8 cellular contexts compared by ENCODE assay signal in the genomic region with DNA sequence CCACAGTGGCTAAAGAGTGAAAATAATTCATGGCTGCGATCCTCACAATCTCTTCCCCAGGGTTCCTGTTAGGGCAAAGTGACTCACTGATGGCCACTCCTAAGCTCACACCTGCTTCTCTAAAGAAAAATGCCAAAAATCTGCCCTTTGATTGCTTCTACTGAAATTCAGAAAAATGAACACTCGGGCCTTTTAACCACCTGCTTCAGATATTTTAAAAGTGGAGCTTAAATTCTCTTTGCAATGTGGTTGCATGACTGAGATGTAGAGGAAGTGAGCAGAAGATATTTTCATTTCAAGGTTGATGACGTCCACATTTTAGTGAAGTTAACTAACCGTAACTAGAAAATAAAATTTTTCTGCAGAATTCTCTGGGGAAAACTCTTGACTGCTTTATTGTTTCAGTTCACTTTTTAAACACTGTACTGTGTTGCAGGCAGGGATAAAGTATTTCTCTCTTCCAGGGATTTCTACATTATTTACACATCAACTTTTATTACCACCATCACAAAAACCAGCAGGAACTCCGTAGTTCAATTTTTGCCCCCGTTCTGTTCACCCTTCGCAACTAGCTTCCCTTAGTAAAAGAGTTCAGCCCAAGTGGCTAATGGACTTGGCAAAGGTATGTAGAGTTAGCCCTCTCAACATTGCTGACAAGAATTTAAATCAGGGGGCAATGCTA. TPM values are rescaled to one million over a fixed set of nuclear protein-coding genes. Genes with fewer than 3 reads are reported as not detected.
A peak's percentile ranks its signal among the peaks of the same experiment; 100 is the strongest.
DNase-seq lines count a peak whose midpoint lies in the region; ATAC-seq, FAIRE-seq and TF ChIP-seq lines count a peak whose summit lies in the region.

No MANE protein-coding gene starts in this region.

- CTCF ChIA-PET in HepG2 (lab: Yijun Ruan, JAX; ENCODE audit: low intra/inter-chr PET ratio, low total read pairs) = no interaction called here

- TF ChIP-seq POLR2A in HepG2 (IDR thresholded peaks at IDR 0.05; ENCODE audit: insufficient read depth in 1 of 2, low read depth in 2 of 2, low read length in 2 of 2) = no peak

- H3K36me3 Mint-ChIP-seq in activated naive CD8-positive, alpha-beta T cell treated with anti-CD3 and anti-CD28 coated beads, Interleukin-2, amount 50 U/mL, for 24 hours (ENCODE audit: low read depth) = peaks cover 25% of the 10 kb centered on the region

- H4K20me1 ChIP-seq in HepG2 (ENCODE audit: insufficient read depth, low read length) = no peaks in the 10 kb centered on the region

- peak overlapping the region; percentile 89 for H3K27ac Mint-ChIP-seq in activated naive CD8-positive, alpha-beta T cell treated with anti-CD3 and anti-CD28 coated beads, Interleukin-2, amount 50 U/mL, for 24 hours

- intact Hi-C loops in HepG2 (cut with micrococcal nuclease; ENCODE audit: unreplicated experiment) = no loop called here

- no peak overlapping the region for H3K9ac ChIP-seq in HepG2 (ENCODE audit: insufficient read depth, low read depth, low read length)

- DNase-seq in EL (peak; percentile 44), HepG2 (ENCODE audit: low spot score) (no peak), middle frontal gyrus (ENCODE audit: extremely low spot score, low spot score) (no peak), DMS114 treated with DMSO at 0.1 percent for 48 hours (lab: John Stamatoyannopoulos, UW; ENCODE audit: unreplicated experiment) (no peak), NCI-H2029 (lab: John Stamatoyannopoulos, UW) (no peak)
- DNase-seq in activated naive CD8-positive, alpha-beta T cell treated with anti-CD3 and anti-CD28 coated beads, Interleukin-2, amount 50 U/mL, for 24 hours = no peak

- H3K4me3 Mint-ChIP-seq in activated naive CD8-positive, alpha-beta T cell treated with anti-CD3 and anti-CD28 coated beads, Interleukin-2, amount 50 U/mL, for 24 hours = peak overlapping the region; percentile 76

- WGBS in HepG2 (ENCODE audit: low lambda C conversion rate) = 60% methylated on average over 7 of the region's 7 CpGs

- H3K4me2 ChIP-seq in HepG2 (ENCODE audit: low read depth, low read length) = peak overlapping the region; percentile 42

- no peak overlapping the region for H3K4me3 ChIP-seq in HepG2 (replicated peaks in 1 of 3; ENCODE audit: insufficient read depth in 1 of 3, low read depth in 2 of 3, low read length in 3 of 3)

- H3K4me1 ChIP-seq in HepG2 (ENCODE audit: insufficient read depth, low read length) = peaks cover 54% of the 10 kb centered on the region

- no peak for TF ChIP-seq CTCF in HepG2 (CRISPR knock-in tag; IDR thresholded peaks at IDR 0.05)

- H3K27me3 Mint-ChIP-seq in activated naive CD8-positive, alpha-beta T cell treated with anti-CD3 and anti-CD28 coated beads, Interleukin-2, amount 50 U/mL, for 24 hours = no peaks in the 10 kb centered on the region

- no peak for TF ChIP-seq RAD21 in HepG2 (CRISPR knock-in tag; IDR thresholded peaks at IDR 0.05)

- no peaks in the 10 kb centered on the region for H3K9me3 ChIP-seq in HepG2 (ENCODE audit: low read length)

- peak; percentile 72 for ATAC-seq in GM19452 (IDR thresholded peaks at IDR 0.05; ENCODE audit: unreplicated experiment)
- peak; percentile 74 for ATAC-seq in HG03432 (IDR thresholded peaks at IDR 0.05; ENCODE audit: unreplicated experiment)
- peak; percentile 75 for ATAC-seq in activated naive CD8-positive, alpha-beta T cell treated with anti-CD3 and anti-CD28 coated beads, Interleukin-2, amount 50 U/mL, for 24 hours
- ATAC-seq in HepG2 = peak; percentile 60

- H3K27ac ChIP-seq in HepG2 (ENCODE audit: extremely low read length, insufficient read depth, low read length) = peak overlapping the region; percentile 16

- POLR2A ChIA-PET in HepG2 (lab: Yijun Ruan, JAX) = interaction anchor here (0.5 to 2.0 kb wide), 4 partner anchors 8 to 96 kb away, joined by 3 to 7 read pairs (median 3); a partner anchor contains a TSS

- H3K9me3 Mint-ChIP-seq in activated naive CD8-positive, alpha-beta T cell treated with anti-CD3 and anti-CD28 coated beads, Interleukin-2, amount 50 U/mL, for 24 hours = no peaks in the 10 kb centered on the region

- no peak for TF ChIP-seq EP300 in HepG2 (IDR thresholded peaks at IDR 0.05; ENCODE audit: low read depth in 2 of 2, low read length in 2 of 2)
- TF ChIP-seq EP300 in HepG2 (CRISPR knock-in tag; IDR thresholded peaks at IDR 0.05; ENCODE audit: borderline replicate concordance) = no peak

- no peaks in the 10 kb centered on the region for H3K36me3 ChIP-seq in HepG2 (replicated peaks in 1 of 2; ENCODE audit: control insufficient read depth in 1 of 2, insufficient read depth in 2 of 2, low read length in 2 of 2)

- no peaks in the 10 kb centered on the region for H3K27me3 ChIP-seq in HepG2 (ENCODE audit: control insufficient read depth in 1 of 2, insufficient read depth in 2 of 2, low read length in 2 of 2)

- no peak overlapping the region for H2AFZ ChIP-seq in HepG2 (ENCODE audit: low read length)

- in situ Hi-C loops in HepG2 (cut with HindIII; ENCODE audit: extremely low pct_ligation_motif_present, low pct_unique_long_range_greater_than_20kb) = no loop called here

- H3K79me2 ChIP-seq in HepG2 (ENCODE audit: insufficient read depth, low read length) = peaks cover 30% of the 10 kb centered on the region

- no TSS peak for BruUV-seq in HepG2 (replicated peaks; lab: Mats Ljungman, UMichigan)

- peaks cover 75% of the 10 kb centered on the region for H3K4me1 Mint-ChIP-seq in activated naive CD8-positive, alpha-beta T cell treated with anti-CD3 and anti-CD28 coated beads, Interleukin-2, amount 50 U/mL, for 24 hours

- FAIRE-seq in HepG2 (lab: Jason Lieb, UNC) = no peak

TF ChIP-seq in HepG2, 621 proteins besides CTCF, POLR2A, EP300 and RAD21 (continues in another document):
- TF ChIP-seq ARNT2 (CRISPR knock-in tag; IDR thresholded peaks at IDR 0.05; ENCODE audit: low read depth) (no peak), ZNF746 (CRISPR knock-in tag; IDR thresholded peaks at IDR 0.05) (no peak), SIN3A (IDR thresholded peaks at IDR 0.05; ENCODE audit: borderline replicate concordance, low read depth, low read length) (no peak), KDM5B (CRISPR knock-in tag; IDR thresholded peaks at IDR 0.05; ENCODE audit: borderline replicate concordance) (no peak), RBM39 (IDR thresholded peaks at IDR 0.05; ENCODE audit: low read depth, low read length, poor library complexity, severe bottlenecking) (no peak), ZBTB42 (CRISPR knock-in tag; IDR thresholded peaks at IDR 0.05) (no peak), JARID2 (CRISPR knock-in tag; IDR thresholded peaks at IDR 0.05; ENCODE audit: insufficient replicate concordance) (no peak), CCAR2 (optimal IDR thresholded peaks at IDR 0.05; ENCODE audit: low read depth, low read length) (no peak), KLF13 (CRISPR knock-in tag; IDR thresholded peaks at IDR 0.05) (no peak), SIX1 (CRISPR knock-in tag; IDR thresholded peaks at IDR 0.05; ENCODE audit: borderline replicate concordance) (no peak), ZFP36L1 (CRISPR knock-in tag; IDR thresholded peaks at IDR 0.05) (no peak)
- TF ChIP-seq, protein P1, sequence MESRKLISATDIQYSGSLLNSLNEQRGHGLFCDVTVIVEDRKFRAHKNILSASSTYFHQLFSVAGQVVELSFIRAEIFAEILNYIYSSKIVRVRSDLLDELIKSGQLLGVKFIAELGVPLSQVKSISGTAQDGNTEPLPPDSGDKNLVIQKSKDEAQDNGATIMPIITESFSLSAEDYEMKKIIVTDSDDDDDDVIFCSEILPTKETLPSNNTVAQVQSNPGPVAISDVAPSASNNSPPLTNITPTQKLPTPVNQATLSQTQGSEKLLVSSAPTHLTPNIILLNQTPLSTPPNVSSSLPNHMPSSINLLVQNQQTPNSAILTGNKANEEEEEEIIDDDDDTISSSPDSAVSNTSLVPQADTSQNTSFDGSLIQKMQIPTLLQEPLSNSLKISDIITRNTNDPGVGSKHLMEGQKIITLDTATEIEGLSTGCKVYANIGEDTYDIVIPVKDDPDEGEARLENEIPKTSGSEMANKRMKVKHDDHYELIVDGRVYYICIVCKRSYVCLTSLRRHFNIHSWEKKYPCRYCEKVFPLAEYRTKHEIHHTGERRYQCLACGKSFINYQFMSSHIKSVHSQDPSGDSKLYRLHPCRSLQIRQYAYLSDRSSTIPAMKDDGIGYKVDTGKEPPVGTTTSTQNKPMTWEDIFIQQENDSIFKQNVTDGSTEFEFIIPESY (CRISPR knock-in tag; IDR thresholded peaks at IDR 0.05) = no peak
- TF ChIP-seq, protein P2, sequence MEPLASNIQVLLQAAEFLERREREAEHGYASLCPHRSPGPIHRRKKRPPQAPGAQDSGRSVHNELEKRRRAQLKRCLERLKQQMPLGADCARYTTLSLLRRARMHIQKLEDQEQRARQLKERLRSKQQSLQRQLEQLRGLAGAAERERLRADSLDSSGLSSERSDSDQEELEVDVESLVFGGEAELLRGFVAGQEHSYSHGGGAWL (CRISPR knock-in tag; IDR thresholded peaks at IDR 0.05) = no peak

RNA-seq across cellular contexts. Expression of a gene that starts 8.5 kb away (rescaled TPM):
- 5.0 and 8.8 TPM in 2 replicates for total RNA-seq in HepG2 (2016; rRNA removed; fragmentation: Illumina TruSeq; extraction: Trizol)
- total RNA-seq in HepG2 (2016; cell fraction: cytosol; rRNA removed; fragmentation: Illumina TruSeq; extraction: Trizol; ENCODE audit: low read depth) = 0.61 and 1.5 TPM in 2 replicates
- total RNA-seq in HepG2 (2016; cell fraction: insoluble cytoplasmic fraction; rRNA removed; fragmentation: Illumina TruSeq; extraction: Trizol) = 4.7 and 8.4 TPM in 2 replicates
- 2.3 TPM in 2 replicates for total RNA-seq in HepG2 (2016; cell fraction: membrane; rRNA removed; fragmentation: Illumina TruSeq; extraction: Trizol)
- 3.8 and 6.3 TPM in 2 replicates for total RNA-seq in HepG2 (2016; cell fraction: nucleus; rRNA removed; fragmentation: Illumina TruSeq; extraction: Trizol)
- 3.7 and 4.2 TPM in 2 replicates for polyA plus RNA-seq in HepG2 (2011; rRNA removed)
- polyA plus RNA-seq in HepG2 (2011; cell fraction: cytosol; rRNA removed) = 1.4 and 2.8 TPM in 2 replicates
- 2.7 and 4.6 TPM in 2 replicates for polyA plus RNA-seq in HepG2 (2011; cell fraction: nucleus; rRNA removed)
- 8.2 and 8.5 TPM in 2 replicates for polyA plus RNA-seq in HepG2 (2012)
- polyA plus RNA-seq in HepG2 (2016; cell fraction: cytosol; fragmentation: Illumina TruSeq; extraction: Trizol; ENCODE audit: low read depth) = 0.09 and 0.22 TPM in 2 replicates
- polyA plus RNA-seq in HepG2 (2016; cell fraction: insoluble cytoplasmic fraction; fragmentation: Illumina TruSeq; extraction: Trizol; ENCODE audit: low read depth) = 5.3 and 6.2 TPM in 2 replicates
- polyA plus RNA-seq in HepG2 (2016; cell fraction: membrane; fragmentation: Illumina TruSeq; extraction: Trizol; ENCODE audit: low read depth) = 0.58 and 0.83 TPM in 2 replicates
- polyA plus RNA-seq in HepG2 (2016; cell fraction: nucleus; fragmentation: Illumina TruSeq; extraction: Trizol; ENCODE audit: insufficient read depth, low read depth) = 5.7 and 8.0 TPM in 2 replicates
- 4.4 and 23.5 TPM in 2 replicates for polyA minus RNA-seq in HepG2 (2011; rRNA and poly(A)+ RNA removed; ENCODE audit: low replicate concordance)
- polyA minus RNA-seq in HepG2 (2011; cell fraction: cytosol; rRNA and poly(A)+ RNA removed) = 3.5 and 3.6 TPM in 2 replicates
- polyA minus RNA-seq in HepG2 (2011; cell fraction: nucleus; rRNA and poly(A)+ RNA removed) = 18.4 and 19.1 TPM in 2 replicates
